26 cellular contexts compared by ENCODE assay signal in genomic region chr11:19719960-19720359, GRCh38. TPM values are rescaled to one million over a fixed set of nuclear protein-coding genes. Genes with fewer than 3 reads are reported as not detected.
DNase-seq lines count a peak whose midpoint lies in the region; ATAC-seq and TF ChIP-seq lines count a peak whose summit lies in the region.
"Had no signal": no experiment of that assay in that cellular context is flagged by ENCODE, and none has a peak within 500 bp of the region (broad histone marks: within the 10 kb centered on the region; RNA-seq: fewer than 3 reads in every experiment).

No MANE protein-coding gene starts in this region.

- H3K27me3 ChIP-seq in ascending aorta: no peaks in the 10 kb centered on the region

- H3K4me1 ChIP-seq in ascending aorta: peaks cover 14 to 58% of the 10 kb centered on the region in 2 donors
- H3K4me1 ChIP-seq: gastrocnemius medialis, psoas muscle had no signal

- H3K4me3 ChIP-seq in ascending aorta: peak overlapping the region in 1 of 2 donors; percentile 14
- H3K4me3 ChIP-seq: gastrocnemius medialis, GM12878, left lung, psoas muscle had no signal

- DNase-seq in C1 segment of cervical spinal cord (lab: John Stamatoyannopoulos, UW) (peak in 10 of 14 donors; percentile 17 to 75 (median 62)), ascending aorta (ENCODE audit: low spot score in 2 of 2) (no peak), hypothalamus (lab: John Stamatoyannopoulos, UW) (peak in 28 of 51 donors; percentile 13 to 80 (median 42)), substantia nigra (lab: John Stamatoyannopoulos, UW) (peak in 26 of 49 donors; percentile 18 to 82 (median 52)), occipital lobe (lab: John Stamatoyannopoulos, UW) (no peak)
- DNase-seq in activated effector memory CD4-positive, alpha-beta T cell treated with anti-CD3 and anti-CD28 coated beads, Interleukin-2, amount 50 U/mL, for 16 hours: no peak
- DNase-seq: activated CD4-positive, alpha-beta T cell treated with anti-CD3 and anti-CD28 coated beads, Interleukin-2, amount 50 U/mL, for 4 hours; activated CD8-positive, alpha-beta memory T cell treated with anti-CD3 and anti-CD28 coated beads, Interleukin-2, amount 10 ng/mL, durations not matched to agents 7 days and 5 days; activated gamma-delta T cell treated with Interleukin-2 at 50 U/mL for 16 hours; activated naive CD8-positive, alpha-beta T cell treated with anti-CD3 and anti-CD28 coated beads, Interleukin-2, amount 10 ng/mL, durations not matched to agents 7 days and 5 days; activated T-cell treated with anti-CD3 and anti-CD28 coated beads, Interleukin-2, amount 50 U/mL, for 4 hours; CD8-positive, alpha-beta memory T cell; DMS153; gastrocnemius medialis; Karpas-422; left lung; MV-4-11; naive thymus-derived CD8-positive, alpha-beta T cell; NCI-H146; psoas muscle; SHP77 had no signal

- H3K9me3 ChIP-seq in ascending aorta: no peaks in the 10 kb centered on the region
- H3K9me3 ChIP-seq: gastrocnemius medialis, left lung, psoas muscle had no signal

- no peak for ATAC-seq in GM18861 (IDR thresholded peaks at IDR 0.05; ENCODE audit: unreplicated experiment)
- ATAC-seq: activated CD4-positive, CD25-positive, alpha-beta regulatory T cell treated with anti-CD3 and anti-CD28 coated beads, Interleukin-2, amount 50 U/mL, for 24 hours; activated CD8-positive, alpha-beta memory T cell treated with anti-CD3 and anti-CD28 coated beads, Interleukin-2, amount 10 ng/mL, durations not matched to agents 7 days and 5 days; activated T-cell treated with anti-CD3 and anti-CD28 coated beads, Interleukin-2, amount 50 U/mL, for 4 hours; gastrocnemius medialis; GM12878; left lung; naive thymus-derived CD8-positive, alpha-beta T cell; psoas muscle; stimulated activated effector memory CD8-positive, alpha-beta T cell treated with anti-CD3 and anti-CD28 coated beads, Interleukin-12 subunit alpha, Interleukin-12 subunit beta, amount 100 ng/mL, for 72 hours had no signal

- peaks cover 0 to 9% of the 10 kb centered on the region in 2 donors for H3K36me3 ChIP-seq in ascending aorta
- H3K36me3 ChIP-seq: gastrocnemius medialis, left lung had no signal

- H3K27ac ChIP-seq in ascending aorta (peak overlapping the region; percentile 97 to 98), substantia nigra (ENCODE audit: low read depth, low read length, poor library complexity, severe bottlenecking) (no peak overlapping the region)
- H3K27ac ChIP-seq: gastrocnemius medialis, left lung, psoas muscle had no signal

- no peak for TF ChIP-seq CTCF in ascending aorta (IDR thresholded peaks at IDR 0.05)

- intact Hi-C loops in ascending aorta (cut with DNase I): no loop called here

RNA-seq across cellular contexts. Expression of gene NAV2, which starts 7.3 kb away (rescaled TPM):
- total RNA-seq in ascending aorta: 62.6 TPM
- 17.6 TPM for total RNA-seq in occipital lobe
- total RNA-seq: A673 had no signal

Comparison
In these comparisons a context has a peak if more than half of its experiments do, and no peak if none do; other contexts are left out.
1. DNase-seq: peak in C1 segment of cervical spinal cord (10 of 14), hypothalamus (28 of 51) and substantia nigra (26 of 49); none in ascending aorta (0 of 2), activated effector memory CD4-positive, alpha-beta T cell treated with anti-CD3 and anti-CD28 coated beads, Interleukin-2, amount 50 U/mL, for 16 hours (single experiment) and occipital lobe (single experiment).